Comparison of ENCODE assay signal across 12 cellular contexts in genomic region chr7:143384148-143384547, GRCh38. TPM values are rescaled to one million over a fixed set of nuclear protein-coding genes. Genes with fewer than 3 reads are reported as not detected.
DNase-seq lines count a peak whose midpoint lies in the region; ATAC-seq, FAIRE-seq and TF ChIP-seq lines count a peak whose summit lies in the region.
"Had no signal": no experiment of that assay in that cellular context is flagged by ENCODE, and none has a peak within 500 bp of the region (broad histone marks: within the 10 kb centered on the region; RNA-seq: fewer than 3 reads in every experiment).

No MANE protein-coding gene starts in this region.

- no peak overlapping the region for H2BK120ac ChIP-seq in mesendoderm (ENCODE audit: low read depth, low read length)

- no peak overlapping the region for H2BK5ac ChIP-seq in mesendoderm (ENCODE audit: low read length)

- H3K4me1 ChIP-seq in mesendoderm (ENCODE audit: control insufficient read depth, low read depth, low read length) (peaks cover 22% of the 10 kb centered on the region), urinary bladder (ENCODE audit: insufficient read depth) (peaks cover under 1% of the 10 kb centered on the region), A673 (ENCODE audit: insufficient read depth, low read length, poor library complexity, severe bottlenecking) (peaks cover 22% of the 10 kb centered on the region)

- H3K27ac ChIP-seq in coronary artery (peak overlapping the region; percentile 95 to 99), mesendoderm (ENCODE audit: low read depth, low read length) (no peak overlapping the region), urinary bladder (ENCODE audit: low read depth) (peak overlapping the region; percentile 2), A673 (ENCODE audit: low read depth, low read length, poor library complexity, severe bottlenecking) (no peak overlapping the region)

- no peak overlapping the region for H4K5ac ChIP-seq in mesendoderm (ENCODE audit: low read length)

- BruUV-seq in A673 (replicated peaks; lab: Mats Ljungman, UMichigan), result no TSS peak

- CTCF ChIA-PET in A673 (lab: Charles Lee), result no interaction called here

- H3K36me3 ChIP-seq in mesendoderm (ENCODE audit: control insufficient read depth, insufficient read depth, low read length) (peaks cover 15% of the 10 kb centered on the region), urinary bladder (ENCODE audit: insufficient read depth) (peaks cover 4% of the 10 kb centered on the region), A673 (ENCODE audit: insufficient read depth, low read length, poor library complexity, severe bottlenecking) (peaks cover 11% of the 10 kb centered on the region)

- peak; percentile 33 for DNase-seq in Right ventricle myocardium inferior (ENCODE audit: missing footprints)
- DNase-seq in left cardiac atrium, result no peak
- DNase-seq in coronary artery (ENCODE audit: low spot score), result peak; percentile 79
- DNase-seq in mesendoderm, result no peak
- DNase-seq in A673 (ENCODE audit: low spot score), result no peak
- DNase-seq in RCC 7860 (ENCODE audit: low spot score), result no peak
- DNase-seq: activated gamma-delta T cell treated with Interleukin-2 at 50 U/mL for 16 hours, GOT3, NCI-H748 treated with DMSO at 0.1 percent for 48 hours had no signal

- H3K23ac ChIP-seq in mesendoderm (ENCODE audit: low read length), result no peak overlapping the region

- POLR2A ChIA-PET in A673 (lab: Charles Lee; ENCODE audit: low non-redundant PET), result interaction anchor here (0.6 kb wide), 1 partner anchor 27 kb away, joined by 3 read pairs; no protein-coding TSS in a partner anchor

- intact Hi-C loops in Right ventricle myocardium inferior (cut with DNase I), result no loop called here
- intact Hi-C loops in left cardiac atrium (cut with DNase I), result no loop called here
- intact Hi-C loops in A673 (cut with micrococcal nuclease; ENCODE audit: unreplicated experiment), result no loop called here

- peak overlapping the region; percentile 17 for H3K56ac ChIP-seq in mesendoderm (ENCODE audit: low read length)

- H3K79me2 ChIP-seq in mesendoderm (ENCODE audit: control insufficient read depth, insufficient read depth, low read length), result peaks cover 66% of the 10 kb centered on the region

- peak overlapping the region; percentile 14 for H3K4me2 ChIP-seq in mesendoderm (ENCODE audit: low read length)

- peaks cover 36% of the 10 kb centered on the region for H3K79me1 ChIP-seq in mesendoderm (ENCODE audit: low read length)

- H3K18ac ChIP-seq in mesendoderm (ENCODE audit: low read length), result no peak overlapping the region

- no peak for FAIRE-seq in RCC 7860 (lab: Jason Lieb, UNC)
- FAIRE-seq: TTC549 had no signal

- no peak for ATAC-seq in Right ventricle myocardium inferior
- ATAC-seq in left cardiac atrium, result no peak
- no peak for ATAC-seq in HG03432 (IDR thresholded peaks at IDR 0.05; ENCODE audit: unreplicated experiment)

- H3K9me3 ChIP-seq in A673 (ENCODE audit: low read depth, low read length, poor library complexity, severe bottlenecking), result no peaks in the 10 kb centered on the region

- no peak overlapping the region for H2AK5ac ChIP-seq in mesendoderm (ENCODE audit: low read length)

- H4K8ac ChIP-seq in mesendoderm (ENCODE audit: low read depth, low read length), result no peak overlapping the region

- peak overlapping the region; percentile 34 for H3K9ac ChIP-seq in mesendoderm (ENCODE audit: low read length)

- H3K4ac ChIP-seq in mesendoderm (ENCODE audit: low read depth, low read length), result no peak overlapping the region

- no peak overlapping the region for H2BK15ac ChIP-seq in mesendoderm (replicated peaks; ENCODE audit: low read depth)

- H3K4me3 ChIP-seq in coronary artery, result peak overlapping the region; percentile 79
- H3K4me3 ChIP-seq in mesendoderm (ENCODE audit: low read length), result no peak overlapping the region
- H3K4me3 ChIP-seq in urinary bladder (ENCODE audit: low read depth, low read length), result no peak overlapping the region
- no peak overlapping the region for H3K4me3 ChIP-seq in A673 (ENCODE audit: low read depth, low read length, poor library complexity, severe bottlenecking)

- no peaks in the 10 kb centered on the region for H3K27me3 ChIP-seq in mesendoderm (ENCODE audit: insufficient read depth, low read length, poor library complexity)
- no peaks in the 10 kb centered on the region for H3K27me3 ChIP-seq in A673 (replicated peaks; ENCODE audit: insufficient read depth, low read depth, low read length, poor library complexity)

- TF ChIP-seq CTCF in coronary artery (IDR thresholded peaks at IDR 0.05), result no peak
- no peak for TF ChIP-seq CTCF in A673 (conservative IDR thresholded peaks at IDR 0.05; ENCODE audit: low read depth, low read length)

- WGBS in mesendoderm (ENCODE audit: extremely low coverage, insufficient coverage, low lambda C conversion rate), result no CpG with 5 or more reads among the region's 5 CpGs
- WGBS in urinary bladder, result 24% methylated on average over 5 of the region's 5 CpGs

RNA-seq across cellular contexts. Expression of gene ZYX, which starts 3.0 kb away (rescaled TPM):
- total RNA-seq in Right ventricle myocardium inferior (75.9 TPM), left cardiac atrium (100 to 1,000 TPM in 1 of 2 donors, 10 to 100 TPM in 1; 79.1 to 156 TPM), urinary bladder (37.9 TPM), A673 (2021) (130 and 132 TPM in 2 replicates)
- polyA plus RNA-seq in mesendoderm (2013, experiment 1 of 2), result 368 TPM
- 379 TPM for polyA plus RNA-seq in mesendoderm (2013, experiment 2 of 2)
- 386 TPM for polyA plus RNA-seq in urinary bladder

RNA-seq across cellular contexts. Expression of gene FAM131B, which starts 21.6 kb away (rescaled TPM):
- total RNA-seq in Right ventricle myocardium inferior (0.73 TPM), left cardiac atrium (under 1 TPM; 0.29 to 0.97 TPM), urinary bladder (4.1 TPM), A673 (2021) (1.8 and 1.9 TPM in 2 replicates)
- polyA plus RNA-seq in mesendoderm (2013, experiment 1 of 2), result 10.5 TPM
- 10.1 TPM for polyA plus RNA-seq in mesendoderm (2013, experiment 2 of 2)
- polyA plus RNA-seq in urinary bladder, result 3.2 TPM

RNA-seq across cellular contexts. Expression of gene EPHA1, which starts 24.5 kb away (rescaled TPM):
- total RNA-seq in Right ventricle myocardium inferior (not detected), left cardiac atrium (under 1 TPM; 0.16 to 0.71 TPM), urinary bladder (3.2 TPM), A673 (2021) (1.2 and 1.7 TPM in 2 replicates)
- polyA plus RNA-seq in mesendoderm (2013, experiment 1 of 2), result 85.6 TPM
- polyA plus RNA-seq in mesendoderm (2013, experiment 2 of 2), result 80.8 TPM
- polyA plus RNA-seq in urinary bladder, result 1.4 TPM

RNA-seq across cellular contexts. Expression of gene TAS2R60, which starts 59.1 kb away (rescaled TPM):
- total RNA-seq in Right ventricle myocardium inferior, result not detected
- not detected for total RNA-seq in left cardiac atrium
- 0.15 TPM for polyA plus RNA-seq in mesendoderm (2013, experiment 1 of 2)
- polyA plus RNA-seq in mesendoderm (2013, experiment 2 of 2), result 0.20 TPM
- 0.42 TPM for total RNA-seq in urinary bladder
- not detected for polyA plus RNA-seq in urinary bladder
- not detected in 2 replicates for total RNA-seq in A673 (2021)

Comparison
In these comparisons a context has a peak if more than half of its experiments do, and no peak if none do; other contexts are left out.
1. DNase-seq: peak in Right ventricle myocardium inferior (single experiment) and coronary artery (single experiment); none in left cardiac atrium (single experiment), mesendoderm (single experiment), A673 (single experiment) and RCC 7860 (single experiment).
2. H3K27ac ChIP-seq: peak in coronary artery (2 of 2) and urinary bladder (single experiment); none in mesendoderm (single experiment) and A673 (single experiment).